ENCODE assay signal across 26 cellular contexts in genomic region chr6:119040229-119040628, GRCh38. TPM values are rescaled to one million over a fixed set of nuclear protein-coding genes. Genes with fewer than 3 reads are reported as not detected.
DNase-seq lines count a peak whose midpoint lies in the region; ATAC-seq and TF ChIP-seq lines count a peak whose summit lies in the region.
"Had no signal": no experiment of that assay in that cellular context is flagged by ENCODE, and none has a peak within 500 bp of the region (broad histone marks: within the 10 kb centered on the region; RNA-seq: fewer than 3 reads in every experiment).

No MANE protein-coding gene starts in this region.

- H3K4me3 Mint-ChIP-seq in endothelial cell (ENCODE audit: unreplicated experiment) = peak overlapping the region; percentile 26
- H3K4me3 Mint-ChIP-seq: CD14-positive monocyte; CD8-positive, alpha-beta memory T cell had no signal

- H3K27me3 Mint-ChIP-seq in endothelial cell (ENCODE audit: unreplicated experiment) = no peaks in the 10 kb centered on the region

- peak; percentile 33 for DNase-seq in ELF-1 (ENCODE audit: low read depth, low spot score)
- DNase-seq in endothelial cell (ENCODE audit: low spot score) = no peak
- DNase-seq in left lung = peak in 1 of 2 donors; percentile 58
- DNase-seq in renal cortical epithelial cell (ENCODE audit: low read depth) = peak; percentile 45
- no peak for DNase-seq in H4 (ENCODE audit: low spot score)
- DNase-seq in HK-2 (ENCODE audit: unreplicated experiment) = no peak
- no peak for DNase-seq in NCI-H2227 (lab: John Stamatoyannopoulos, UW; ENCODE audit: unreplicated experiment)
- DNase-seq in foreskin melanocyte = no peak
- DNase-seq: 8988T; ACHN; BE2C; CD8-positive, alpha-beta memory T cell; DMS 273 treated with DMSO at 0.1 percent for 48 hours; EL; GF-D8; Kasumi-1; NCI-H1092 treated with DMSO at 0.1 percent for 48 hours; NCI-H1436 treated with DMSO at 0.1 percent for 48 hours; NCI-H187 treated with DMSO at 0.1 percent for 48 hours; NCI-H2171 treated with DMSO at 0.1 percent for 48 hours; NCI-H524; NCI-H774; SJCRH30 had no signal

- peak overlapping the region; percentile 66 to 70 for H3K27ac ChIP-seq in left lung
- H3K27ac ChIP-seq: SJCRH30 had no signal

- peaks cover 0 to 4% of the 10 kb centered on the region in 2 donors for H3K4me1 ChIP-seq in left lung
- H3K4me1 ChIP-seq: BE2C had no signal

- no peaks in the 10 kb centered on the region for H3K36me3 ChIP-seq in left lung
- H3K36me3 ChIP-seq: BE2C, SJCRH30 had no signal

- TF ChIP-seq CTCF in endothelial cell (IDR thresholded peaks at IDR 0.05; ENCODE audit: unreplicated experiment) (no peak), left lung (IDR thresholded peaks at IDR 0.05) (no peak)

- no peak overlapping the region for H3K4me3 ChIP-seq in left lung
- H3K4me3 ChIP-seq: K562, SJCRH30 had no signal

- peak; percentile 81 for ATAC-seq in left lung
- ATAC-seq: K562, Right ventricle myocardium inferior had no signal

- peaks cover 17% of the 10 kb centered on the region for H3K36me3 Mint-ChIP-seq in endothelial cell (ENCODE audit: low read depth, unreplicated experiment)
- H3K36me3 Mint-ChIP-seq: CD14-positive monocyte; CD8-positive, alpha-beta memory T cell had no signal

- H3K27me3 ChIP-seq in left lung = no peaks in the 10 kb centered on the region
- H3K27me3 ChIP-seq: BE2C, SJCRH30 had no signal

- H3K27ac Mint-ChIP-seq in endothelial cell (ENCODE audit: unreplicated experiment) = no peak overlapping the region
- H3K27ac Mint-ChIP-seq: CD14-positive monocyte; CD8-positive, alpha-beta memory T cell had no signal

- no peaks in the 10 kb centered on the region for H3K9me3 Mint-ChIP-seq in endothelial cell (ENCODE audit: unreplicated experiment)
- H3K9me3 Mint-ChIP-seq: CD8-positive, alpha-beta memory T cell had no signal

- no peaks in the 10 kb centered on the region for H3K9me3 ChIP-seq in left lung
- H3K9me3 ChIP-seq: BE2C, SJCRH30 had no signal

- intact Hi-C loops in left lung (cut with DNase I) = no loop called here

- peaks cover 36% of the 10 kb centered on the region for H3K4me1 Mint-ChIP-seq in endothelial cell (ENCODE audit: unreplicated experiment)
- H3K4me1 Mint-ChIP-seq: CD14-positive monocyte; CD8-positive, alpha-beta memory T cell had no signal

RNA-seq across cellular contexts. Expression of gene FAM184A, which starts 38.2 kb away (rescaled TPM):
- total RNA-seq in endothelial cell (ENCODE audit: unreplicated experiment) (134 TPM), left lung (10 to 100 TPM; 13.3 to 21.7 TPM), renal cortical epithelial cell (0.99 and 2.1 TPM in 2 replicates)
- 1.4 and 2.1 TPM in 2 replicates for total RNA-seq in H4 (2014; rRNA removed; shearing (Covaris generic))

Comparison
In these comparisons a context has a peak if more than half of its experiments do, and no peak if none do; other contexts are left out.
1. DNase-seq: peak in ELF-1 (single experiment) and renal cortical epithelial cell (single experiment); none in endothelial cell (single experiment), H4 (single experiment), HK-2 (single experiment), NCI-H2227 (single experiment) and foreskin melanocyte (single experiment).